In genomic region chr10:132397671-132398565, GRCh38 we compare ENCODE assay signal across 8 cellular contexts. TPM values are rescaled to one million over a fixed set of nuclear protein-coding genes. Genes with fewer than 3 reads are reported as not detected.
DNase-seq lines count a peak whose midpoint lies in the region; ATAC-seq and TF ChIP-seq lines count a peak whose summit lies in the region.

No MANE protein-coding gene starts in this region.

- ATAC-seq in HG03135 (IDR thresholded peaks at IDR 0.05; ENCODE audit: unreplicated experiment): peak; percentile 28
- ATAC-seq in left colon: peak; percentile 24
- ATAC-seq in HG02884 (IDR thresholded peaks at IDR 0.05; ENCODE audit: unreplicated experiment): no peak

- intact Hi-C loops in left colon (cut with DNase I, micrococcal nuclease): loop anchor here in 1 of 2 donors (10.0 kb wide), 1 partner anchor 237 kb away; no protein-coding TSS in a partner anchor

- peak overlapping the region; percentile 62 to 63 for H3K4me3 ChIP-seq in cardiac fibroblast (replicated peaks in 1 of 2; ENCODE audit: low read depth in 2 of 2, low read length in 2 of 2)

- no peak for TF ChIP-seq CTCF in cardiac fibroblast (IDR thresholded peaks at IDR 0.05; ENCODE audit: low read depth, low read length)

- peak; percentile 29 for DNase-seq in NCI-H1092 treated with DMSO at 0.1 percent for 48 hours (lab: John Stamatoyannopoulos, UW)
- no peak for DNase-seq in NCI-H1092 (lab: John Stamatoyannopoulos, UW)
- DNase-seq in SK-N-DZ (ENCODE audit: low spot score): peak; percentile 67
- DNase-seq in cardiac fibroblast (ENCODE audit: low read depth in 2 of 2): peak; percentile 39 to 67
- DNase-seq in left colon: peak; percentile 72 to 73
- peak; percentile 29 for DNase-seq in stimulated activated naive CD4-positive, alpha-beta T cell treated with Interleukin-2 at 50 U/mL for 16 hours (lab: John Stamatoyannopoulos, UW)

RNA-seq across cellular contexts. Expression of gene PWWP2B, which starts 0.9 kb away (rescaled TPM):
- polyA plus RNA-seq in SK-N-DZ (2014; cell fraction: cytosol; rRNA removed): 12.2 and 18.0 TPM in 2 replicates
- polyA plus RNA-seq in SK-N-DZ (2014; cell fraction: nucleus; rRNA removed): 20.1 and 20.9 TPM in 2 replicates
- 10 to 100 TPM; 51.9 to 55.3 TPM for total RNA-seq in left colon
